ENCODE assay signal across 27 cellular contexts in genomic region chr9:112296929-112297328, GRCh38.
"Had no signal": no experiment of that assay in that cellular context is flagged by ENCODE, and none has a peak within 500 bp of the region (broad histone marks: within the 10 kb centered on the region; RNA-seq: fewer than 3 reads in every experiment).

No MANE protein-coding gene starts in this region.

- DNase-seq: colonic mucosa; cortex of kidney; effector CD8-positive, alpha-beta T cell; effector memory CD8-positive, alpha-beta T cell; endodermal cell; erythroblast; esophagus squamous epithelium; foreskin fibroblast; foreskin melanocyte; gastrocnemius medialis; glutamatergic neuron; head of caudate nucleus; heart right ventricle; hippocampal formation; left cardiac atrium; left lung; left ventricle myocardium superior; lower lobe of right lung; mesendoderm; midbrain; naive thymus-derived CD4-positive, alpha-beta T cell had no signal

- H3K27ac Mint-ChIP-seq: dendritic cell treated with granulocyte-macrophage colony-stimulating factor and Interleukin-4, amounts not matched to agents 40 ng/mL and 50 ng/mL, for 4 days; endodermal cell had no signal

- ATAC-seq: effector memory CD8-positive, alpha-beta T cell; esophagus mucosa; gastrocnemius medialis; heart right ventricle; left cardiac atrium; left lung; left ventricle myocardium superior; lower lobe of right lung; naive thymus-derived CD4-positive, alpha-beta T cell had no signal

- H3K4me1 ChIP-seq: colonic mucosa had no signal

- H3K9me3 ChIP-seq: colonic mucosa, esophagus squamous epithelium, gastrocnemius medialis, heart right ventricle, left lung, lower lobe of right lung had no signal

- H3K27ac ChIP-seq: colonic mucosa, epithelial cell of prostate, esophagus squamous epithelium, gastrocnemius medialis, heart right ventricle, left lung, lower lobe of right lung had no signal

- H3K4me3 ChIP-seq: colonic mucosa, esophagus squamous epithelium, gastrocnemius medialis, heart right ventricle, left lung, lower lobe of right lung had no signal

- H3K4me3 Mint-ChIP-seq: dendritic cell treated with granulocyte-macrophage colony-stimulating factor and Interleukin-4, amounts not matched to agents 40 ng/mL and 50 ng/mL, for 4 days; effector memory CD8-positive, alpha-beta T cell; endodermal cell; memory B cell; naive thymus-derived CD4-positive, alpha-beta T cell had no signal

- FAIRE-seq: endometrium, keratinocyte had no signal

- H3K27me3 ChIP-seq: colonic mucosa, esophagus squamous epithelium, gastrocnemius medialis, heart right ventricle, left lung had no signal

- H3K36me3 ChIP-seq: colonic mucosa, gastrocnemius medialis had no signal

- H3K27me3 Mint-ChIP-seq: dendritic cell treated with granulocyte-macrophage colony-stimulating factor and Interleukin-4, amounts not matched to agents 40 ng/mL and 50 ng/mL, for 4 days; effector memory CD8-positive, alpha-beta T cell; memory B cell; naive thymus-derived CD4-positive, alpha-beta T cell had no signal

- H3K9me3 Mint-ChIP-seq: effector memory CD8-positive, alpha-beta T cell; endodermal cell; memory B cell had no signal
